ENCODE assay signal across 9 cellular contexts in the genomic region with DNA sequence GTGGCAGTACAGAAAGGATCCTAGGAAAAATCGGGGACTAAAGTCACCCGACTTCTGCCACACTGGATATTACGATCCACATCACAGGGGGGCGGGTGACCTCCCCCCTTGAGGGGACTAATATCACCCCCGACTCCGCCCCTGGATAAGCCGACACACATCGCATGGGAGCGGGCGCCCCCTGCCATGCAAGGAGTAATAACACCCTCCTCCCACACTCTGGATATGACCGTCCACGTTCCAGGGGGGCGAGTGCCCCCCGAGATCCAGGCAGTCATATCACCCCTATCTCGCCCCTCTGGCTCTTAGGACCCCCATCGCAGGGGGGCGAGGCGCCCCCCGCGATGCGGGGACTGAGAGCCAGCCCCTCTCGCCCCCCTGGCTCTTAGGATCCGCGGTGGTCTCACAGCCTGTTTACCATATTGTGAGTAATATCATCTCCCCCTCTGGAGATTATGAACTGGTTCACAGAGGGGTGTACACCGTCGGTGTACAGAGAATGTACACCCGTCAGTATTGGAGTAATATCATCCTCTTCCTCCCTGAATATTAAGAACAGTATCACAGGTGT.
A peak's percentile ranks its signal among the peaks of the same experiment; 100 is the strongest.
DNase-seq lines count a peak whose midpoint lies in the region; ATAC-seq and TF ChIP-seq lines count a peak whose summit lies in the region.
"Had no signal": no experiment of that assay in that cellular context is flagged by ENCODE, and none has a peak within 500 bp of the region (broad histone marks: within the 10 kb centered on the region; RNA-seq: fewer than 3 reads in every experiment).

No MANE protein-coding gene starts in this region.

- H3K27me3 ChIP-seq in HUES64 (ENCODE audit: insufficient read depth, low read length) (no peaks in the 10 kb centered on the region), aorta (ENCODE audit: control insufficient read depth in 1 of 2, insufficient read depth in 2 of 2, low read length in 1 of 2) (no peaks in the 10 kb centered on the region)

- H3K4me3 ChIP-seq in AG10803 (ENCODE audit: low read length) (no peak overlapping the region), HUES64 (ENCODE audit: low read length) (peak overlapping the region; percentile 56), aorta (ENCODE audit: low read length in 2 of 2) (no peak overlapping the region)

- H3K36me3 ChIP-seq in HUES64 (ENCODE audit: insufficient read depth, low read length) (no peaks in the 10 kb centered on the region), aorta (ENCODE audit: control insufficient read depth in 1 of 2, insufficient read depth in 2 of 2, low read length in 1 of 2) (no peaks in the 10 kb centered on the region)

- no peak overlapping the region for H3K4me3 Mint-ChIP-seq in activated naive CD4-positive, alpha-beta T cell treated with anti-CD3 and anti-CD28 coated beads, Interleukin-2, amount 10 ng/mL, durations not matched to agents 7 days and 5 days
- peak overlapping the region; percentile 62 for H3K4me3 Mint-ChIP-seq in memory B cell

- peak; percentile 84 for ATAC-seq in memory B cell (ENCODE audit: low read depth)
- no peak for ATAC-seq in aorta (ENCODE audit: low FRiP score)

- WGBS in HUES64: 11% methylated on average over 26 of the region's 27 CpGs
- 11 to 18% methylated on average over 27 of the region's 27 CpGs for WGBS in aorta, 2 donors

- H3K9ac ChIP-seq in HUES64 (ENCODE audit: low read depth, low read length): peak overlapping the region; percentile 49; the same call in 1 of the 2 replicates

- no peaks in the 10 kb centered on the region for H3K36me3 Mint-ChIP-seq in activated naive CD4-positive, alpha-beta T cell treated with anti-CD3 and anti-CD28 coated beads, Interleukin-2, amount 10 ng/mL, durations not matched to agents 7 days and 5 days
- no peaks in the 10 kb centered on the region for H3K36me3 Mint-ChIP-seq in memory B cell

- H3K9me3 ChIP-seq in HUES64 (ENCODE audit: insufficient read depth, low read depth, low read length): no peaks in the 10 kb centered on the region
- peaks cover 2% of the 10 kb centered on the region for H3K9me3 ChIP-seq in aorta (ENCODE audit: control insufficient read depth, low read length)

- no peak overlapping the region for H3K27ac ChIP-seq in HUES64 (ENCODE audit: low read depth, low read length)
- H3K27ac ChIP-seq in aorta (ENCODE audit: low read depth in 1 of 2, low read length in 2 of 2): no peak overlapping the region

- no peak for DNase-seq in AG10803 (ENCODE audit: low read depth)
- DNase-seq in activated naive CD4-positive, alpha-beta T cell treated with anti-CD3 and anti-CD28 coated beads, Interleukin-2, amount 10 ng/mL, durations not matched to agents 7 days and 5 days: peak; percentile 47
- peak; percentile 60 to 62 for DNase-seq in memory B cell (ENCODE audit: low spot score in 2 of 2)
- DNase-seq in COR-L47 (lab: John Stamatoyannopoulos, UW): no peak
- no peak for DNase-seq in aorta
- DNase-seq in NOMO-1 treated with DMSO at 0.1 percent for 48 hours (lab: John Stamatoyannopoulos, UW; ENCODE audit: unreplicated experiment): no peak
- DNase-seq in superior temporal gyrus (ENCODE audit: extremely low spot score): no peak
- DNase-seq: NCI-H187 treated with DMSO at 0.1 percent for 48 hours had no signal

- CTCF ChIA-PET in activated naive CD4-positive, alpha-beta T cell treated with anti-CD3 and anti-CD28 coated beads, Interleukin-2, amount 10 ng/mL, durations not matched to agents 7 days and 5 days (lab: Charles Lee): no interaction called here

- H3K9me3 Mint-ChIP-seq in activated naive CD4-positive, alpha-beta T cell treated with anti-CD3 and anti-CD28 coated beads, Interleukin-2, amount 10 ng/mL, durations not matched to agents 7 days and 5 days: no peaks in the 10 kb centered on the region
- H3K9me3 Mint-ChIP-seq in memory B cell: no peaks in the 10 kb centered on the region

- H3K4me1 Mint-ChIP-seq in activated naive CD4-positive, alpha-beta T cell treated with anti-CD3 and anti-CD28 coated beads, Interleukin-2, amount 10 ng/mL, durations not matched to agents 7 days and 5 days: no peaks in the 10 kb centered on the region
- H3K4me1 Mint-ChIP-seq in memory B cell: peaks cover 6% of the 10 kb centered on the region

- no peak overlapping the region for H3K27ac Mint-ChIP-seq in activated naive CD4-positive, alpha-beta T cell treated with anti-CD3 and anti-CD28 coated beads, Interleukin-2, amount 10 ng/mL, durations not matched to agents 7 days and 5 days
- no peak overlapping the region for H3K27ac Mint-ChIP-seq in memory B cell

- TF ChIP-seq CTCF in AG10803 (conservative IDR thresholded peaks at IDR 0.05; ENCODE audit: low read length): peak; percentile 21; the same call in 1 of the 2 replicates

- H3K4me1 ChIP-seq in HUES64 (ENCODE audit: insufficient read depth, low read length) (no peaks in the 10 kb centered on the region), aorta (ENCODE audit: control insufficient read depth in 1 of 2, insufficient read depth in 2 of 2, low read length in 2 of 2) (no peaks in the 10 kb centered on the region)

- intact Hi-C loops in aorta (cut with DNase I): no loop called here

- no peaks in the 10 kb centered on the region for H3K27me3 Mint-ChIP-seq in activated naive CD4-positive, alpha-beta T cell treated with anti-CD3 and anti-CD28 coated beads, Interleukin-2, amount 10 ng/mL, durations not matched to agents 7 days and 5 days
- H3K27me3 Mint-ChIP-seq in memory B cell: no peaks in the 10 kb centered on the region

Comparison
In these comparisons a context has a peak if more than half of its experiments do, and no peak if none do; other contexts are left out.
1. DNase-seq: peak in activated naive CD4-positive, alpha-beta T cell treated with anti-CD3 and anti-CD28 coated beads, Interleukin-2, amount 10 ng/mL, durations not matched to agents 7 days and 5 days (single experiment) and memory B cell (2 of 2); none in AG10803 (single experiment), COR-L47 (single experiment), aorta (0 of 2), NOMO-1 treated with DMSO at 0.1 percent for 48 hours (single experiment) and superior temporal gyrus (single experiment).